Comparison of ENCODE assay signal across 18 cellular contexts in genomic region chr12:4006743-4007142, GRCh38.
"Had no signal": no experiment of that assay in that cellular context is flagged by ENCODE, and none has a peak within 500 bp of the region (broad histone marks: within the 10 kb centered on the region; RNA-seq: fewer than 3 reads in every experiment).

No MANE protein-coding gene starts in this region.

- H3K4me1 ChIP-seq: left lung, uterus had no signal

- H3K27ac ChIP-seq: hepatocyte, left lung, neural progenitor cell, thyroid gland, uterus, VCaP had no signal

- H3K4me2 ChIP-seq: hepatocyte, neural progenitor cell had no signal

- H3K79me2 ChIP-seq: hepatocyte had no signal

- H3K36me3 ChIP-seq: left lung, neural progenitor cell, thyroid gland, uterus had no signal

- ATAC-seq: activated naive CD8-positive, alpha-beta T cell treated with anti-CD3 and anti-CD28 coated beads, Interleukin-2, amount 50 U/mL, for 24 hours; activated T-cell treated with anti-CD3 and anti-CD28 coated beads, Interleukin-2, amount 50 U/mL, for 4 hours; left lung; mucosa of descending colon; stimulated activated naive B cell treated with anti-CD40 and anti-IgM and Interleukin-4, amounts not matched to agents 10 μg/mL and 1 μg/mL and 100 μg/mL, for 72 hours had no signal

- DNase-seq: activated CD4-positive, alpha-beta T cell treated with anti-CD3 and anti-CD28 coated beads, Interleukin-2, amount 50 U/mL, for 1 hour; activated CD4-positive, CD25-positive, alpha-beta regulatory T cell treated with anti-CD3 and anti-CD28 coated beads, Interleukin-2, amount 50 U/mL, for 72 hours; activated CD8-positive, alpha-beta memory T cell treated with anti-CD3 and anti-CD28 coated beads, Interleukin-2, amount 50 U/mL, for 4 hours; activated naive CD4-positive, alpha-beta T cell treated with anti-CD3 and anti-CD28 coated beads for 36 hours; activated naive CD8-positive, alpha-beta T cell treated with anti-CD3 and anti-CD28 coated beads, Interleukin-2, amount 50 U/mL, for 24 hours; activated T-cell treated with anti-CD3 and anti-CD28 coated beads, Interleukin-2, amount 50 U/mL, for 4 hours; aorta; cerebellar nuclear complex; effector CD4-positive, alpha-beta T cell; left lung; mucosa of descending colon; naive B cell; stimulated activated naive B cell treated with anti-CD40 and anti-IgM and Interleukin-4, amounts not matched to agents 10 μg/mL and 1 μg/mL and 100 μg/mL, for 72 hours; thyroid gland; uterus had no signal

- H3K9ac ChIP-seq: neural progenitor cell had no signal

- H3K4me3 ChIP-seq: hepatocyte, left lung, mucosa of descending colon, neural progenitor cell, thyroid gland, uterus had no signal

- H3K9me3 ChIP-seq: left lung, mucosa of descending colon, thyroid gland, uterus had no signal

- H3K27me3 ChIP-seq: hepatocyte, left lung, neural progenitor cell, thyroid gland, uterus had no signal

- H2AFZ ChIP-seq: hepatocyte, neural progenitor cell had no signal
